Comparison of ENCODE assay signal across 23 cellular contexts in the genomic region with DNA sequence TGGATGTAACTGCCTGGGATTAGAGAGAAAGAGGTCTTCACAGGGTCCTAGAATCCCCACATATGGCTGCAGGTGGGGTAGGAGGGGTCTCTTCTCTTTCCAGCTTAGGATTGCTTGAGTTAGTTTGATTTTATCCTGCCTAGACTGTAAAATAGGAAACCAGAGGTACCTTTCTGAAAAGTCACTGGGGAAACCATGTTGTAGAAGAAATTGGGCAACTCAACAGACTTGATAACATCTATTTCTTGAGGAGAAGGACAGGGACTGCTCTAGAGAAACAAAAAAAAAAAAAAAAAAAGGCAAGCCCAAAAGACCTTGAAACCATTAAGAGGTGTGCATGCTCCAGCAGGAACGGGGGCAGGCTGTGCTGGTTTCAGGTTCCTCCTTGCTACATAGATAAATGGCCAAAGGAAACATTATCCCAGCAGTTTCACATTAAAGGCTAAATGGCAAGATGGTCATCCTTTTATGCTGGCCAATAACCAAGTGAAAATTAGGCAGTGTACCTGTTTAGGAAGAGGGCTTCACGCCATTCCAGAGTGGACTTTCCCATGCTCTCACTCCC.
"Had no signal": no experiment of that assay in that cellular context is flagged by ENCODE, and none has a peak within 500 bp of the region (broad histone marks: within the 10 kb centered on the region; RNA-seq: fewer than 3 reads in every experiment).

No MANE protein-coding gene starts in this region.

- H3K27ac ChIP-seq: left ventricle myocardium inferior, right atrium auricular region, skin epidermis, suprapubic skin, thoracic aorta, tibial nerve, uterus had no signal

- ATAC-seq: left colon, natural killer cell, sciatic nerve had no signal

- H3K9me3 Mint-ChIP-seq: mesothelial cell of epicardium; natural killer cell; stimulated activated effector memory CD8-positive, alpha-beta T cell treated with anti-CD3 and anti-CD28 coated beads, Interleukin-12 subunit alpha, Interleukin-12 subunit beta, amount 100 ng/mL, for 72 hours; stimulated activated naive CD8-positive, alpha-beta T cell treated with anti-CD3 and anti-CD28 coated beads, Interleukin-15, Interleukin-2, amounts not matched to agents 100 ng/mL and 50 ng/mL, for 24 hours; type B pancreatic cell had no signal

- DNase-seq: hippocampal formation; kidney; left colon; left ventricle myocardium inferior; naive B cell; natural killer cell; ovary; stimulated activated CD4-positive, alpha-beta T cell treated with anti-CD3 and anti-CD28 coated beads, Interleukin-4, amount 100 ng/mL, for 24 hours; stimulated activated naive CD4-positive, alpha-beta T cell; uterus had no signal

- H3K36me3 Mint-ChIP-seq: mesothelial cell of epicardium; naive B cell; natural killer cell; stimulated activated effector memory CD8-positive, alpha-beta T cell treated with anti-CD3 and anti-CD28 coated beads, Interleukin-12 subunit alpha, Interleukin-12 subunit beta, amount 100 ng/mL, for 72 hours; type B pancreatic cell had no signal

- H3K9me3 ChIP-seq: left ventricle myocardium inferior, ovary, right atrium auricular region, suprapubic skin, thoracic aorta, tibial nerve, uterus had no signal

- FAIRE-seq: islet of Langerhans, kidney had no signal

- H3K27me3 ChIP-seq: ovary, right atrium auricular region, suprapubic skin, uterus had no signal

- H3K27ac Mint-ChIP-seq: mesothelial cell of epicardium; naive B cell; natural killer cell; progenitor cell of endocrine pancreas; stimulated activated effector memory CD8-positive, alpha-beta T cell treated with anti-CD3 and anti-CD28 coated beads, Interleukin-12 subunit alpha, Interleukin-12 subunit beta, amount 100 ng/mL, for 72 hours; stimulated activated naive CD8-positive, alpha-beta T cell treated with anti-CD3 and anti-CD28 coated beads, Interleukin-15, Interleukin-2, amounts not matched to agents 100 ng/mL and 50 ng/mL, for 24 hours; type B pancreatic cell had no signal

- H3K4me1 Mint-ChIP-seq: mesothelial cell of epicardium; naive B cell; natural killer cell; stimulated activated effector memory CD8-positive, alpha-beta T cell treated with anti-CD3 and anti-CD28 coated beads, Interleukin-12 subunit alpha, Interleukin-12 subunit beta, amount 100 ng/mL, for 72 hours had no signal

- H3K4me3 ChIP-seq: left ventricle myocardium inferior, lung, ovary, right atrium auricular region, skin epidermis, suprapubic skin, thoracic aorta, tibial nerve, uterus had no signal

- H3K4me3 Mint-ChIP-seq: mesothelial cell of epicardium; naive B cell; natural killer cell; stimulated activated effector memory CD8-positive, alpha-beta T cell treated with anti-CD3 and anti-CD28 coated beads, Interleukin-12 subunit alpha, Interleukin-12 subunit beta, amount 100 ng/mL, for 72 hours; stimulated activated naive CD8-positive, alpha-beta T cell treated with anti-CD3 and anti-CD28 coated beads, Interleukin-15, Interleukin-2, amounts not matched to agents 100 ng/mL and 50 ng/mL, for 24 hours; type B pancreatic cell had no signal

- H3K4me1 ChIP-seq: right atrium auricular region, suprapubic skin, uterus had no signal

- H3K36me3 ChIP-seq: left ventricle myocardium inferior, ovary, right atrium auricular region, suprapubic skin, thoracic aorta, tibial nerve, uterus had no signal
